In genomic region chr7:23593706-23594105, GRCh38 we compare ENCODE assay signal across 22 cellular contexts. TPM values are rescaled to one million over a fixed set of nuclear protein-coding genes. Genes with fewer than 3 reads are reported as not detected.
DNase-seq lines count a peak whose midpoint lies in the region; ATAC-seq, FAIRE-seq and TF ChIP-seq lines count a peak whose summit lies in the region.
"Had no signal": no experiment of that assay in that cellular context is flagged by ENCODE, and none has a peak within 500 bp of the region (broad histone marks: within the 10 kb centered on the region; RNA-seq: fewer than 3 reads in every experiment).

No MANE protein-coding gene starts in this region.

- H3K27me3 ChIP-seq in GM12878 (replicated peaks in 1 of 2; ENCODE audit: control insufficient read depth in 2 of 2, insufficient read depth in 2 of 2, low read length in 1 of 2), result no peaks in the 10 kb centered on the region
- H3K27me3 ChIP-seq in GM23338 (ENCODE audit: insufficient read depth), result peaks cover 17% of the 10 kb centered on the region
- H3K27me3 ChIP-seq: BLaER1 treated with 17β-estradiol and CSF1 and Interleukin-3, amounts not matched to agents 10 nM and 100 nM; gastrocnemius medialis had no signal

- POLR2A ChIA-PET in GM12878 (lab: Charles Lee), result interaction anchor here (2.6 kb wide), 1 partner anchor 105 kb away, joined by 8 read pairs; no protein-coding TSS in a partner anchor

- H3K27me3 Mint-ChIP-seq in activated CD4-positive, alpha-beta T cell treated with anti-CD3 and anti-CD28 coated beads, Interleukin-2, amount 10 ng/mL, durations not matched to agents 24 days and 14 days, result peaks cover 2% of the 10 kb centered on the region
- H3K27me3 Mint-ChIP-seq in GM23338 (ENCODE audit: insufficient read depth, low read depth, poor library complexity), result peaks cover 10% of the 10 kb centered on the region

- H3K36me3 ChIP-seq in GM12878 (ENCODE audit: control insufficient read depth in 2 of 2, insufficient read depth in 2 of 2, low read length in 1 of 2) (no peaks in the 10 kb centered on the region), GM23338 (ENCODE audit: insufficient read depth) (no peaks in the 10 kb centered on the region)
- H3K36me3 ChIP-seq: BLaER1 treated with 17β-estradiol and CSF1 and Interleukin-3, amounts not matched to agents 10 nM and 100 nM; gastrocnemius medialis had no signal

- H3K9me3 Mint-ChIP-seq in activated CD4-positive, alpha-beta T cell treated with anti-CD3 and anti-CD28 coated beads, Interleukin-2, amount 10 ng/mL, durations not matched to agents 24 days and 14 days, result peaks cover 5% of the 10 kb centered on the region
- H3K9me3 Mint-ChIP-seq in GM23338, result peaks cover 5% of the 10 kb centered on the region; the same call in 2 of the 3 replicates
- H3K9me3 Mint-ChIP-seq: T-helper 1 cell treated with Interleukin-12 subunit alpha and Interleukin-12 subunit beta and Interleukin-4 antibody, amounts not matched to agents 30 μg/mL and 1 μg/mL, for 36 hours had no signal

- no peak overlapping the region for H3K9ac ChIP-seq in GM12878 (ENCODE audit: control insufficient read depth, insufficient read depth, low read length)
- H3K9ac ChIP-seq: BLaER1 treated with 17β-estradiol and CSF1 and Interleukin-3, amounts not matched to agents 10 nM and 100 nM had no signal

- no peak for TF ChIP-seq RAD21 in GM12878 (IDR thresholded peaks at IDR 0.05; ENCODE audit: insufficient read depth, low read depth, low read length)

- WGBS in GM12878 (ENCODE audit: insufficient coverage, insufficient replicate concordance, low lambda C conversion rate, missing lambda C conversion rate), result 0% methylated on average over 1 of the region's 1 CpG

- TF ChIP-seq POLR2A in NB4 (IDR thresholded peaks at IDR 0.05; ENCODE audit: extremely low read depth, insufficient read length), result no peak
- TF ChIP-seq POLR2A in GM12878 (IDR thresholded peaks at IDR 0.05; ENCODE audit: low read depth, low read length), result no peak

- CTCF ChIA-PET in GM12878 (lab: Yijun Ruan, JAX), result interaction anchor here (1.8 kb wide), 1 partner anchor 47 kb away, joined by 4 read pairs; no protein-coding TSS in a partner anchor

- H3K79me2 ChIP-seq in GM12878 (ENCODE audit: control insufficient read depth, insufficient read depth, low read length) (peaks cover 15% of the 10 kb centered on the region), GM23338 (replicated peaks; ENCODE audit: insufficient read depth) (no peaks in the 10 kb centered on the region)

- H3K27ac ChIP-seq in GM12878 (ENCODE audit: control insufficient read depth, insufficient read depth), result peak overlapping the region; percentile 92
- H3K27ac ChIP-seq in GM23338 (ENCODE audit: low read depth), result no peak overlapping the region
- H3K27ac ChIP-seq: A549; BLaER1 treated with 17β-estradiol and CSF1 and Interleukin-3, amounts not matched to agents 10 nM and 100 nM; gastrocnemius medialis; VCaP had no signal

- no peak for TF ChIP-seq EP300 in GM12878 (IDR thresholded peaks at IDR 0.05; ENCODE audit: borderline replicate concordance in 1 of 2, control insufficient read depth in 1 of 2, low read depth in 2 of 2, low read length in 2 of 2)

- no peak overlapping the region for H3K4me3 ChIP-seq in NB4 (ENCODE audit: low read depth, low read length)
- H3K4me3 ChIP-seq in GM12878, result no peak overlapping the region
- no peak overlapping the region for H3K4me3 ChIP-seq in GM23338
- H3K4me3 ChIP-seq: A549; BLaER1 treated with 17β-estradiol and CSF1 and Interleukin-3, amounts not matched to agents 10 nM and 100 nM; gastrocnemius medialis had no signal

- H3K36me3 Mint-ChIP-seq in activated CD4-positive, alpha-beta T cell treated with anti-CD3 and anti-CD28 coated beads, Interleukin-2, amount 10 ng/mL, durations not matched to agents 24 days and 14 days (ENCODE audit: low read depth), result peaks cover 1% of the 10 kb centered on the region
- H3K36me3 Mint-ChIP-seq in GM23338 (ENCODE audit: low read depth), result peaks cover 4% of the 10 kb centered on the region; the same call in 2 of the 3 replicates

- peaks cover 38% of the 10 kb centered on the region for H3K4me1 Mint-ChIP-seq in activated CD4-positive, alpha-beta T cell treated with anti-CD3 and anti-CD28 coated beads, Interleukin-2, amount 10 ng/mL, durations not matched to agents 24 days and 14 days
- peaks cover 9% of the 10 kb centered on the region for H3K4me1 Mint-ChIP-seq in GM23338

- in situ Hi-C loops in GM12878 (cut with MboI), result no loop called here

- SMC1A ChIA-PET in GM12878 (lab: Charles Lee; ENCODE audit: uncharacterized antibody, unreplicated experiment), result interaction anchor here (0.8 to 1.6 kb wide), 4 partner anchors 22 to 86 kb away, joined by 3 to 4 read pairs (median 3); partner anchors contain the start of gene FAM221A

- BruUV-seq in GM12878 (replicated peaks; lab: Mats Ljungman, UMichigan), result no TSS peak

- peak; percentile 19 for ATAC-seq in GM12878
- ATAC-seq in HG02588 (IDR thresholded peaks at IDR 0.05; ENCODE audit: unreplicated experiment), result no peak
- ATAC-seq in GM23338, result no peak
- ATAC-seq: A549, gastrocnemius medialis, right cardiac atrium had no signal

- peaks cover 5% of the 10 kb centered on the region for H3F3A ChIP-seq in GM23338 (replicated peaks; ENCODE audit: low read depth)

- H3K4me3 Mint-ChIP-seq in activated CD4-positive, alpha-beta T cell treated with anti-CD3 and anti-CD28 coated beads, Interleukin-2, amount 10 ng/mL, durations not matched to agents 24 days and 14 days, result no peak overlapping the region
- H3K4me3 Mint-ChIP-seq in GM23338, result no peak overlapping the region
- H3K4me3 Mint-ChIP-seq: T-helper 1 cell treated with Interleukin-12 subunit alpha and Interleukin-12 subunit beta and Interleukin-4 antibody, amounts not matched to agents 30 μg/mL and 1 μg/mL, for 36 hours had no signal

- no peak for FAIRE-seq in GM12878 (lab: Jason Lieb, UNC)
- FAIRE-seq: A549, astrocyte, HTR-8/SVneo had no signal

- H3K27ac Mint-ChIP-seq in activated CD4-positive, alpha-beta T cell treated with anti-CD3 and anti-CD28 coated beads, Interleukin-2, amount 10 ng/mL, durations not matched to agents 24 days and 14 days, result peak overlapping the region; percentile 78
- H3K27ac Mint-ChIP-seq in GM23338, result no peak overlapping the region
- H3K27ac Mint-ChIP-seq: T-helper 1 cell treated with Interleukin-12 subunit alpha and Interleukin-12 subunit beta and Interleukin-4 antibody, amounts not matched to agents 30 μg/mL and 1 μg/mL, for 36 hours had no signal

- RAD21 ChIA-PET in GM12878 (lab: Charles Lee; ENCODE audit: unreplicated experiment), result interaction anchor here (2.3 kb wide), 1 partner anchor 88 kb away, joined by 6 read pairs; no protein-coding TSS in a partner anchor

- DNase-seq in activated CD4-positive, alpha-beta T cell treated with anti-CD3 and anti-CD28 coated beads, Interleukin-2, amount 10 ng/mL, durations not matched to agents 24 days and 14 days, result no peak
- no peak for DNase-seq in activated CD4-positive, alpha-beta T cell treated with anti-CD3 and anti-CD28 coated beads for 1 hour
- DNase-seq in ELR (ENCODE audit: low read depth) (peak; percentile 17), NB4 (ENCODE audit: low read depth) (peak; percentile 21), GM12878 (ENCODE audit: low read depth, low spot score) (no peak), NCI-H510A treated with DMSO at 0.1 percent for 48 hours (lab: John Stamatoyannopoulos, UW) (no peak), GM23338 (ENCODE audit: low spot score) (no peak)
- DNase-seq: erythroblast, gastrocnemius medialis, GDM1, NCI-H1436, NCI-H2171 treated with DMSO at 0.1 percent for 48 hours, NCI-H69, right cardiac atrium, SIG-M5 had no signal

- peak overlapping the region; percentile 18; the same call in 1 of the 2 replicates for H2AFZ ChIP-seq in GM12878 (ENCODE audit: control insufficient read depth, low read depth, low read length)
- no peak overlapping the region; the same call in 1 of the 2 replicates for H2AFZ ChIP-seq in GM23338

- H3K9me2 ChIP-seq in GM23338 (ENCODE audit: insufficient read depth), result no peaks in the 10 kb centered on the region

- intact Hi-C loops in activated CD4-positive, alpha-beta T cell treated with anti-CD3 and anti-CD28 coated beads, Interleukin-2, amount 10 ng/mL, durations not matched to agents 24 days and 14 days (cut with micrococcal nuclease), result loop anchor here (2.0 to 10.0 kb wide), 5 partner anchors 23 to 1649 kb away; partner anchors contain the start of genes CDCA7L, MALSU1 and PALS2
- intact Hi-C loops in GM12878 (cut with micrococcal nuclease; ENCODE audit: unreplicated experiment), result loop anchor here (2.0 to 10.0 kb wide), 3 partner anchors 49 to 1371 kb away; partner anchors contain the start of gene FAM221A

- TF ChIP-seq CTCF in NB4 (IDR thresholded peaks at IDR 0.05; ENCODE audit: low read depth, low read length), result no peak
- no peak for TF ChIP-seq CTCF in GM12878 (IDR thresholded peaks at IDR 0.05 in 2 of 3, conservative IDR thresholded peaks at IDR 0.05 in 1 of 3; ENCODE audit: control insufficient read depth in 2 of 3, extremely low read depth in 1 of 3, insufficient read depth in 1 of 3, low read depth in 3 of 3, low read length in 3 of 3)
- TF ChIP-seq CTCF in GM23338 (conservative IDR thresholded peaks at IDR 0.05; ENCODE audit: low read depth in 2 of 2), result no peak

- no peaks in the 10 kb centered on the region; the same call in 2 of the 3 replicates for H3K9me3 ChIP-seq in GM12878 (replicated peaks; ENCODE audit: control insufficient read depth, insufficient read depth, low read length)
- H3K9me3 ChIP-seq: A549, gastrocnemius medialis had no signal

- peak overlapping the region; percentile 4 for H3K4me2 ChIP-seq in GM12878 (ENCODE audit: control insufficient read depth, insufficient read depth)
- no peak overlapping the region for H3K4me2 ChIP-seq in GM23338
- H3K4me2 ChIP-seq: A549 had no signal

- H4K20me1 ChIP-seq in GM12878 (ENCODE audit: control insufficient read depth, insufficient read depth) (no peaks in the 10 kb centered on the region), GM23338 (replicated peaks; ENCODE audit: insufficient read depth) (no peaks in the 10 kb centered on the region)

- H3K4me1 ChIP-seq in GM12878 (ENCODE audit: control insufficient read depth, insufficient read depth, low read length) (peaks cover 32% of the 10 kb centered on the region), GM23338 (ENCODE audit: insufficient read depth) (peaks cover 3% of the 10 kb centered on the region; the same call in 1 of the 2 replicates)

RNA-seq across cellular contexts. Expression of gene CCDC126, which starts 3.5 kb away (rescaled TPM):
- total RNA-seq in activated CD4-positive, alpha-beta T cell treated with anti-CD3 and anti-CD28 coated beads, Interleukin-2, amount 10 ng/mL, durations not matched to agents 24 days and 14 days, result 6.2 and 8.1 TPM in 2 replicates
- total RNA-seq in GM12878 (2013; cell fraction: nucleolus; rRNA removed), result 26.3 and 27.5 TPM in 2 replicates
- total RNA-seq in GM12878 (2014; rRNA removed) (24.7 and 31.6 TPM in 2 replicates), GM12878 (2014; rRNA removed; fragmentation: Illumina TruSeq; extraction: Trizol) (23.4 and 23.5 TPM in 2 replicates), GM12878 (2021) (21.7 and 21.8 TPM in 2 replicates)
- 5.8 TPM for polyA plus RNA-seq in GM12878 (2011; ENCODE audit: low read depth)
- polyA plus RNA-seq in GM12878 (2011; rRNA removed) (10.9 and 18.2 TPM in 2 replicates), GM12878 (2014; fragmentation: Illumina TruSeq; extraction: Trizol) (18.4 and 20.0 TPM in 2 replicates), GM12878 (2014; fragmentation: Nextera tagmentation; extraction: Ambion mirVana) (10 to 100 TPM; 34.3 to 49.9 TPM), GM12878 (2014; rRNA removed) (17.2 and 22.9 TPM in 2 replicates), GM12878 (2016; fragmentation: Nextera tagmentation; extraction: Ambion mirVana) (10 to 100 TPM; 32.7 to 38.7 TPM), GM23338 (2016; fragmentation: Nextera tagmentation; extraction: Ambion mirVana) (3.6 and 6.6 TPM in 2 replicates)
- polyA plus RNA-seq in GM12878 (2011; cell fraction: cytosol; rRNA removed), result 4.5 and 6.2 TPM in 2 replicates
- 7.9 and 10.2 TPM in 2 replicates for polyA plus RNA-seq in GM12878 (2011; cell fraction: nucleus; rRNA removed)
- polyA plus RNA-seq in GM12878 (2012), result 8.7 and 12.1 TPM in 2 replicates
- polyA minus RNA-seq in GM12878 (2011; rRNA and poly(A)+ RNA removed), result 7.5 and 13.4 TPM in 2 replicates
- polyA minus RNA-seq in GM12878 (2011; cell fraction: cytosol; rRNA and poly(A)+ RNA removed), result 6.1 TPM in 2 replicates
- polyA minus RNA-seq in GM12878 (2011; cell fraction: nucleus; rRNA and poly(A)+ RNA removed), result 13.3 and 23.3 TPM in 2 replicates
- 5.7 and 14.9 TPM in 2 replicates for total RNA-seq in GM23338 (2014; rRNA removed; shearing (Covaris generic))

Comparison
In these comparisons a context has a peak if more than half of its experiments do, and no peak if none do; other contexts are left out.
1. DNase-seq: peak in ELR (single experiment) and NB4 (single experiment); none in activated CD4-positive, alpha-beta T cell treated with anti-CD3 and anti-CD28 coated beads, Interleukin-2, amount 10 ng/mL, durations not matched to agents 24 days and 14 days (single experiment), activated CD4-positive, alpha-beta T cell treated with anti-CD3 and anti-CD28 coated beads for 1 hour (single experiment), GM12878 (single experiment), NCI-H510A treated with DMSO at 0.1 percent for 48 hours (single experiment) and GM23338 (single experiment).